ENCODE assay signal across 1 cellular context in genomic region chr17:6070280-6070894, GRCh38.
TF ChIP-seq lines count a peak whose summit lies in the region.

Gene WSCD1 (plus strand): TSS chr17:6070379. CDS start chr17:6080659, 10,280 bp downstream.

TF ChIP-seq in GM23338, 12 proteins besides CTCF, POLR2A, EP300 and RAD21 (continued from another document):
- TF ChIP-seq, protein P1, sequence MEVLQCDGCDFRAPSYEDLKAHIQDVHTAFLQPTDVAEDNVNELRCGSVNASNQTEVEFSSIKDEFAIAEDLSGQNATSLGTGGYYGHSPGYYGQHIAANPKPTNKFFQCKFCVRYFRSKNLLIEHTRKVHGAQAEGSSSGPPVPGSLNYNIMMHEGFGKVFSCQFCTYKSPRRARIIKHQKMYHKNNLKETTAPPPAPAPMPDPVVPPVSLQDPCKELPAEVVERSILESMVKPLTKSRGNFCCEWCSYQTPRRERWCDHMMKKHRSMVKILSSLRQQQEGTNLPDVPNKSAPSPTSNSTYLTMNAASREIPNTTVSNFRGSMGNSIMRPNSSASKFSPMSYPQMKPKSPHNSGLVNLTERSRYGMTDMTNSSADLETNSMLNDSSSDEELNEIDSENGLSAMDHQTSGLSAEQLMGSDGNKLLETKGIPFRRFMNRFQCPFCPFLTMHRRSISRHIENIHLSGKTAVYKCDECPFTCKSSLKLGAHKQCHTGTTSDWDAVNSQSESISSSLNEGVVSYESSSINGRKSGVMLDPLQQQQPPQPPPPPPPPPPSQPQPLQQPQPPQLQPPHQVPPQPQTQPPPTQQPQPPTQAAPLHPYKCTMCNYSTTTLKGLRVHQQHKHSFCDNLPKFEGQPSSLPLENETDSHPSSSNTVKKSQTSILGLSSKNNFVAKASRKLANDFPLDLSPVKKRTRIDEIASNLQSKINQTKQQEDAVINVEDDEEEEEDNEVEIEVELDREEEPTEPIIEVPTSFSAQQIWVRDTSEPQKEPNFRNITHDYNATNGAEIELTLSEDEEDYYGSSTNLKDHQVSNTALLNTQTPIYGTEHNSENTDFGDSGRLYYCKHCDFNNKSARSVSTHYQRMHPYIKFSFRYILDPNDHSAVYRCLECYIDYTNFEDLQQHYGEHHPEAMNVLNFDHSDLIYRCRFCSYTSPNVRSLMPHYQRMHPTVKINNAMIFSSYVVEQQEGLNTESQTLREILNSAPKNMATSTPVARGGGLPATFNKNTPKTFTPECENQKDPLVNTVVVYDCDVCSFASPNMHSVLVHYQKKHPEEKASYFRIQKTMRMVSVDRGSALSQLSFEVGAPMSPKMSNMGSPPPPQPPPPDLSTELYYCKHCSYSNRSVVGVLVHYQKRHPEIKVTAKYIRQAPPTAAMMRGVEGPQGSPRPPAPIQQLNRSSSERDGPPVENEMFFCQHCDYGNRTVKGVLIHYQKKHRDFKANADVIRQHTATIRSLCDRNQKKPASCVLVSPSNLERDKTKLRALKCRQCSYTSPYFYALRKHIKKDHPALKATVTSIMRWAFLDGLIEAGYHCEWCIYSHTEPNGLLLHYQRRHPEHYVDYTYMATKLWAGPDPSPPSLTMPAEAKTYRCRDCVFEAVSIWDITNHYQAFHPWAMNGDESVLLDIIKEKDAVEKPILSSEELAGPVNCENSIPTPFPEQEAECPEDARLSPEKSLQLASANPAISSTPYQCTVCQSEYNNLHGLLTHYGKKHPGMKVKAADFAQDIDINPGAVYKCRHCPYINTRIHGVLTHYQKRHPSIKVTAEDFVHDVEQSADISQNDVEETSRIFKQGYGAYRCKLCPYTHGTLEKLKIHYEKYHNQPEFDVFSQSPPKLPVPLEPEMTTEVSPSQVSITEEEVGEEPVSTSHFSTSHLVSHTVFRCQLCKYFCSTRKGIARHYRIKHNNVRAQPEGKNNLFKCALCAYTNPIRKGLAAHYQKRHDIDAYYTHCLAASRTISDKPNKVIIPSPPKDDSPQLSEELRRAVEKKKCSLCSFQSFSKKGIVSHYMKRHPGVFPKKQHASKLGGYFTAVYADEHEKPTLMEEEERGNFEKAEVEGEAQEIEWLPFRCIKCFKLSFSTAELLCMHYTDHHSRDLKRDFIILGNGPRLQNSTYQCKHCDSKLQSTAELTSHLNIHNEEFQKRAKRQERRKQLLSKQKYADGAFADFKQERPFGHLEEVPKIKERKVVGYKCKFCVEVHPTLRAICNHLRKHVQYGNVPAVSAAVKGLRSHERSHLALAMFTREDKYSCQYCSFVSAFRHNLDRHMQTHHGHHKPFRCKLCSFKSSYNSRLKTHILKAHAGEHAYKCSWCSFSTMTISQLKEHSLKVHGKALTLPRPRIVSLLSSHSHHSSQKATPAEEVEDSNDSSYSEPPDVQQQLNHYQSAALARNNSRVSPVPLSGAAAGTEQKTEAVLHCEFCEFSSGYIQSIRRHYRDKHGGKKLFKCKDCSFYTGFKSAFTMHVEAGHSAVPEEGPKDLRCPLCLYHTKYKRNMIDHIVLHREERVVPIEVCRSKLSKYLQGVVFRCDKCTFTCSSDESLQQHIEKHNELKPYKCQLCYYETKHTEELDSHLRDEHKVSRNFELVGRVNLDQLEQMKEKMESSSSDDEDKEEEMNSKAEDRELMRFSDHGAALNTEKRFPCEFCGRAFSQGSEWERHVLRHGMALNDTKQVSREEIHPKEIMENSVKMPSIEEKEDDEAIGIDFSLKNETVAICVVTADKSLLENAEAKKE (CRISPR knock-in tag; IDR thresholded peaks at IDR 0.05): no peak
- TF ChIP-seq STAT1 (IDR thresholded peaks at IDR 0.05; ENCODE audit: unreplicated experiment) (no peak), JUNB (IDR thresholded peaks at IDR 0.05; ENCODE audit: unreplicated experiment) (no peak), EZH2 (IDR thresholded peaks at IDR 0.05; ENCODE audit: low read depth, unreplicated experiment) (no peak)
